In the genomic region with DNA sequence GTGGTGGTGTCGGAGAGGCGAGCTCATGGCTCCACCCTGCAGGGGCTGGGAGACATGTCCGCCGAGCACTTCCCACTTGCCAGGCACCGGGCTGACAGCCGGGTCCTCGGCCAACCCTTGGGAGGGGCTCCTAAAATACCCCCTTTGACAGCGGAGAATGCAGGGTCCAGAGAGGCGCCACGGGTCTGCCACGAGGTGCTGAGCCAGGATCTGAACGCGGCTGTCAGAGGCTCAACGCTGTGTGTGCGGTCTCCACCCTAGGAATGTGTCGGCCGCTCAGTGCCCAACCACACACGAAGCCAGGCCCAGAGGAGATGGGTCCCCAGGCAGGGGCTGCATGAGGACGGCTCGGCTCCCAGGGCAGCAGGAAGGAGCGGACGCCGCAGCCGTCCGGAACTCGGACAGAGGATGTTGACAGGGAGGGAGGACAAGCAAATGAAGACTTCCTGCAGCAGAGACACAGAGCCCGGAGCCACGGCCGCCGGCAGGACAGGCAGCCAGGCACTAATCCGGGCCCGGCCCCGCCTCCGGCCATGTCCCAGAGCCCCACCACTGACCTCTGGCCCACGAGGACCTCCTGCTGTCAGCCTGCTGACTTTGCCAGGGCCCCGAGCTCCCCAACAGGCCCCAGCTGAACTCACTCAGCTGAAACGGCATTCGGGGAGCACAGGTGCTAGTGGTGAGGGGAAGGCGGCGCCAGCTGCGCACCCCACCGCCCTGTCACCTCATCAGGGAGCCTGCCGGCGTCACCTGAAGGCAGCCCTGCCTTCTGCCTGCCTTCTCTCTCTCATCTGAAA, we compare ENCODE assay signal across 8 cellular contexts. TPM values are rescaled to one million over a fixed set of nuclear protein-coding genes. Genes with fewer than 3 reads are reported as not detected.
DNase-seq lines count a peak whose midpoint lies in the region; ATAC-seq and TF ChIP-seq lines count a peak whose summit lies in the region.

No MANE protein-coding gene starts in this region.

- peaks cover 3% of the 10 kb centered on the region for H3K79me1 ChIP-seq in mesenchymal stem cell (replicated peaks; ENCODE audit: low read length, poor library complexity, severe bottlenecking)

- H2BK12ac ChIP-seq in mesenchymal stem cell (ENCODE audit: low read length in 2 of 2), result peak overlapping the region in 1 of 2 experiments; percentile 53

- H3K9me3 ChIP-seq in mesenchymal stem cell (ENCODE audit: control insufficient read depth, low read length), result no peaks in the 10 kb centered on the region

- H2AFZ ChIP-seq in mesenchymal stem cell (ENCODE audit: low read depth, low read length), result no peak overlapping the region

- H3K23ac ChIP-seq in mesenchymal stem cell (ENCODE audit: low read length in 2 of 2), result peak overlapping the region in 1 of 2 experiments; percentile 38

- H3K36me3 ChIP-seq in mesenchymal stem cell (ENCODE audit: control insufficient read depth in 1 of 2, insufficient read depth in 2 of 2, low read depth in 1 of 2, low read length in 2 of 2), result peaks cover 0 to 65% of the 10 kb centered on the region in 2 experiments

- peak overlapping the region; percentile 28 for H4K91ac ChIP-seq in mesenchymal stem cell (ENCODE audit: low read length)

- peak overlapping the region; percentile 51 for H3K4me2 ChIP-seq in mesenchymal stem cell (ENCODE audit: low read length, poor library complexity, severe bottlenecking)

- H3K4me3 ChIP-seq in choroid plexus epithelial cell (ENCODE audit: low read depth, low read length) (peak overlapping the region; percentile 44), mesenchymal stem cell (ENCODE audit: insufficient read depth in 1 of 2, low read depth in 1 of 2, low read length in 2 of 2) (peak overlapping the region in 1 of 2 experiments; percentile 69)

- peak overlapping the region; percentile 68 for H3K9ac ChIP-seq in mesenchymal stem cell (ENCODE audit: low read length)

- no peak overlapping the region for H2AK5ac ChIP-seq in mesenchymal stem cell (ENCODE audit: low read length, severe bottlenecking)

- H3K27ac ChIP-seq in mesenchymal stem cell (ENCODE audit: low read length, poor library complexity, severe bottlenecking), result peak overlapping the region; percentile 66

- DNase-seq in AG08396 (ENCODE audit: low spot score) (peak; percentile 79), choroid plexus epithelial cell (ENCODE audit: low read depth) (peak; percentile 43), mesenchymal stem cell (peak; percentile 48), occipital lobe (lab: John Stamatoyannopoulos, UW) (no peak), NCI-H1417 (lab: John Stamatoyannopoulos, UW) (no peak)
- no peak for DNase-seq in activated CD4-positive, alpha-beta T cell treated with anti-CD3 and anti-CD28 coated beads, Interleukin-2, amount 50 U/mL, for 4 hours

- H3K4ac ChIP-seq in mesenchymal stem cell (ENCODE audit: low read depth in 1 of 2, low read length in 2 of 2), result peak overlapping the region; percentile 20 to 30

- H3K4me1 ChIP-seq in mesenchymal stem cell (ENCODE audit: control insufficient read depth, insufficient read depth, low read depth, low read length), result peaks cover 77% of the 10 kb centered on the region

- no peak overlapping the region for H3K14ac ChIP-seq in mesenchymal stem cell (ENCODE audit: low read length in 2 of 2)

- H3K18ac ChIP-seq in mesenchymal stem cell (ENCODE audit: low read depth in 1 of 2, low read length in 2 of 2), result peak overlapping the region; percentile 68 to 73

- peak overlapping the region; percentile 60 for H4K8ac ChIP-seq in mesenchymal stem cell (ENCODE audit: low read length)

- ATAC-seq in HG02642 (IDR thresholded peaks at IDR 0.05; ENCODE audit: poor library complexity, unreplicated experiment) (peak; percentile 49), HG03025 (IDR thresholded peaks at IDR 0.05; ENCODE audit: low FRiP score, unreplicated experiment) (no peak)

- H2BK120ac ChIP-seq in mesenchymal stem cell (ENCODE audit: low read depth, low read length), result no peak overlapping the region

- H2BK15ac ChIP-seq in mesenchymal stem cell (ENCODE audit: low read depth, poor library complexity, severe bottlenecking), result no peak overlapping the region

- TF ChIP-seq CTCF in choroid plexus epithelial cell (conservative IDR thresholded peaks at IDR 0.05; ENCODE audit: low read depth, low read length), result no peak

- H2BK5ac ChIP-seq in mesenchymal stem cell (ENCODE audit: low read depth, low read length, poor library complexity, severe bottlenecking), result no peak overlapping the region

- WGBS in mesenchymal stem cell, result 49% methylated on average over 44 of the region's 44 CpGs

- no peaks in the 10 kb centered on the region for H3K27me3 ChIP-seq in mesenchymal stem cell (ENCODE audit: control insufficient read depth in 1 of 2, insufficient read depth in 1 of 2, low read length in 2 of 2)

RNA-seq across cellular contexts. Expression of gene VAV2, which starts 12.8 kb away (rescaled TPM):
- 11.6 TPM for polyA plus RNA-seq in mesenchymal stem cell (2013, experiment 1 of 2)
- 11.1 TPM for polyA plus RNA-seq in mesenchymal stem cell (2013, experiment 2 of 2)
- 41.3 TPM for total RNA-seq in occipital lobe

RNA-seq across cellular contexts. Expression of gene BRD3OS, which starts 46.0 kb away (rescaled TPM):
- polyA plus RNA-seq in mesenchymal stem cell (2013, experiment 1 of 2), result 23.6 TPM
- 26.5 TPM for polyA plus RNA-seq in mesenchymal stem cell (2013, experiment 2 of 2)
- total RNA-seq in occipital lobe, result 28.4 TPM

Comparison
In these comparisons a context has a peak if more than half of its experiments do, and no peak if none do; other contexts are left out.
1. DNase-seq: peak in AG08396 (single experiment), choroid plexus epithelial cell (single experiment) and mesenchymal stem cell (single experiment); none in activated CD4-positive, alpha-beta T cell treated with anti-CD3 and anti-CD28 coated beads, Interleukin-2, amount 50 U/mL, for 4 hours (0 of 2), occipital lobe (single experiment) and NCI-H1417 (0 of 3).